Comparison of ENCODE assay signal across 25 cellular contexts in genomic region chr6:127932708-127933107, GRCh38. TPM values are rescaled to one million over a fixed set of nuclear protein-coding genes. Genes with fewer than 3 reads are reported as not detected.
DNase-seq lines count a peak whose midpoint lies in the region; ATAC-seq and TF ChIP-seq lines count a peak whose summit lies in the region.
"Had no signal": no experiment of that assay in that cellular context is flagged by ENCODE, and none has a peak within 500 bp of the region (broad histone marks: within the 10 kb centered on the region; RNA-seq: fewer than 3 reads in every experiment).

No MANE protein-coding gene starts in this region.

- TF ChIP-seq CTCF in prostate gland (IDR thresholded peaks at IDR 0.05), result no peak
- no peak for TF ChIP-seq CTCF in upper lobe of right lung (IDR thresholded peaks at IDR 0.05)

- peak; percentile 55 for DNase-seq in activated CD4-positive, alpha-beta T cell treated with anti-CD3 and anti-CD28 coated beads, Interleukin-2, amount 10 ng/mL, durations not matched to agents 24 days and 14 days
- DNase-seq in activated CD4-positive, alpha-beta T cell treated with anti-CD3 and anti-CD28 coated beads, Interleukin-2, amount 50 U/mL, for 1 hour, result no peak
- DNase-seq in CD4-positive, alpha-beta memory T cell, result no peak
- DNase-seq in T-cell (no peak), prostate gland (ENCODE audit: low spot score) (no peak), GF-D8 (lab: John Stamatoyannopoulos, UW) (no peak), upper lobe of right lung (no peak)
- no peak for DNase-seq in activated naive CD8-positive, alpha-beta T cell treated with anti-CD3 and anti-CD28 coated beads, Interleukin-2, amount 50 U/mL, for 24 hours
- DNase-seq: activated CD4-positive, alpha-beta T cell treated with anti-CD3 and anti-CD28 coated beads, Interleukin-2, amount 50 U/mL, for 4 hours; aorta; Calu3; dermis blood vessel endothelial cell; NCI-H1092 treated with DMSO at 0.1 percent for 48 hours; NCI-H1930; NCI-H345; PC-3; SIG-M5; stimulated activated CD4-positive, alpha-beta T cell treated with anti-CD3 and anti-CD28 coated beads, Interleukin-2, amount 100 ng/mL, for 48 hours; stimulated activated naive CD4-positive, alpha-beta T cell treated with Interleukin-2 at 50 U/mL for 16 hours had no signal

- CTCF ChIA-PET in CD4-positive, alpha-beta memory T cell (lab: Charles Lee; ENCODE audit: partially characterized antibody), result interaction anchor here (0.6 kb wide), 1 partner anchor 11 kb away, joined by 3 read pairs; no protein-coding TSS in a partner anchor
- CTCF ChIA-PET in T-cell (lab: Charles Lee), result interaction anchor here in 1 of 2 donors (0.6 kb wide), 1 partner anchor 17 kb away, joined by 3 read pairs; no protein-coding TSS in a partner anchor

- ATAC-seq in T-cell (replicated peaks in 1 of 4), result no peak
- no peak for ATAC-seq in activated naive CD8-positive, alpha-beta T cell treated with anti-CD3 and anti-CD28 coated beads, Interleukin-2, amount 50 U/mL, for 24 hours
- no peak for ATAC-seq in upper lobe of right lung
- ATAC-seq: PC-3 had no signal

- no peaks in the 10 kb centered on the region for H3K36me3 ChIP-seq in CD4-positive, alpha-beta memory T cell (ENCODE audit: insufficient read depth, low read length)
- H3K36me3 ChIP-seq in prostate gland, result no peaks in the 10 kb centered on the region
- no peaks in the 10 kb centered on the region for H3K36me3 ChIP-seq in upper lobe of right lung
- H3K36me3 ChIP-seq: tibial nerve had no signal

- peaks cover 29% of the 10 kb centered on the region for H3K36me3 Mint-ChIP-seq in activated CD4-positive, alpha-beta T cell treated with anti-CD3 and anti-CD28 coated beads, Interleukin-2, amount 10 ng/mL, durations not matched to agents 24 days and 14 days (ENCODE audit: low read depth)
- peaks cover 9 to 17% of the 10 kb centered on the region in 2 donors for H3K36me3 Mint-ChIP-seq in CD4-positive, alpha-beta memory T cell
- H3K36me3 Mint-ChIP-seq in T-cell, result peaks cover under 1% of the 10 kb centered on the region
- H3K36me3 Mint-ChIP-seq in activated naive CD8-positive, alpha-beta T cell treated with anti-CD3 and anti-CD28 coated beads, Interleukin-2, amount 50 U/mL, for 24 hours (ENCODE audit: low read depth), result peaks cover 16% of the 10 kb centered on the region

- H3K4me3 Mint-ChIP-seq in activated CD4-positive, alpha-beta T cell treated with anti-CD3 and anti-CD28 coated beads, Interleukin-2, amount 10 ng/mL, durations not matched to agents 24 days and 14 days, result no peak overlapping the region
- H3K4me3 Mint-ChIP-seq in CD4-positive, alpha-beta memory T cell, result peak overlapping the region in 3 of 8 donors; percentile 13 to 40 (median 31)
- peak overlapping the region in 1 of 3 donors; percentile 63 for H3K4me3 Mint-ChIP-seq in T-cell
- H3K4me3 Mint-ChIP-seq in activated naive CD8-positive, alpha-beta T cell treated with anti-CD3 and anti-CD28 coated beads, Interleukin-2, amount 50 U/mL, for 24 hours, result no peak overlapping the region

- intact Hi-C loops in activated CD4-positive, alpha-beta T cell treated with anti-CD3 and anti-CD28 coated beads, Interleukin-2, amount 10 ng/mL, durations not matched to agents 24 days and 14 days (cut with micrococcal nuclease), result no loop called here
- intact Hi-C loops in CD4-positive, alpha-beta memory T cell (cut with micrococcal nuclease), result no loop called here
- intact Hi-C loops in prostate gland (cut with DNase I) (no loop called here), upper lobe of right lung (cut with DNase I) (no loop called here)

- H3K27ac ChIP-seq in CD4-positive, alpha-beta memory T cell (ENCODE audit: low read depth, low read length), result no peak overlapping the region
- H3K27ac ChIP-seq in prostate gland (no peak overlapping the region), upper lobe of right lung (no peak overlapping the region)
- H3K27ac ChIP-seq: HL-60, tibial nerve had no signal

- peak overlapping the region; percentile 72 for H3K27ac Mint-ChIP-seq in activated CD4-positive, alpha-beta T cell treated with anti-CD3 and anti-CD28 coated beads, Interleukin-2, amount 10 ng/mL, durations not matched to agents 24 days and 14 days
- H3K27ac Mint-ChIP-seq in CD4-positive, alpha-beta memory T cell, result peak overlapping the region in 6 of 7 donors; percentile 30 to 94 (median 83)
- H3K27ac Mint-ChIP-seq in T-cell, result peak overlapping the region; percentile 93 to 95
- peak overlapping the region; percentile 5 for H3K27ac Mint-ChIP-seq in activated naive CD8-positive, alpha-beta T cell treated with anti-CD3 and anti-CD28 coated beads, Interleukin-2, amount 50 U/mL, for 24 hours

- no peak overlapping the region for H3K4me3 ChIP-seq in CD4-positive, alpha-beta memory T cell (ENCODE audit: low read length in 2 of 2)
- H3K4me3 ChIP-seq in prostate gland, result no peak overlapping the region
- H3K4me3 ChIP-seq in upper lobe of right lung, result no peak overlapping the region
- H3K4me3 ChIP-seq: tibial nerve had no signal

- POLR2A ChIA-PET in CD4-positive, alpha-beta memory T cell (lab: Charles Lee; ENCODE audit: partially characterized antibody), result interaction anchor here (1.1 to 7.0 kb wide), 2 partner anchors 16 to 32 kb away, joined by 3 to 77 read pairs; partner anchors contain the start of gene THEMIS
- POLR2A ChIA-PET in T-cell (lab: Charles Lee), result no interaction called here

- no peaks in the 10 kb centered on the region for H3K27me3 ChIP-seq in CD4-positive, alpha-beta memory T cell (ENCODE audit: insufficient read depth, low read length)
- H3K27me3 ChIP-seq in prostate gland (replicated peaks; ENCODE audit: insufficient read depth), result no peaks in the 10 kb centered on the region
- H3K27me3 ChIP-seq in upper lobe of right lung, result no peaks in the 10 kb centered on the region
- H3K27me3 ChIP-seq: tibial nerve had no signal

- TF ChIP-seq POLR2A in prostate gland (IDR thresholded peaks at IDR 0.05), result no peak

- H3K9me3 Mint-ChIP-seq in activated CD4-positive, alpha-beta T cell treated with anti-CD3 and anti-CD28 coated beads, Interleukin-2, amount 10 ng/mL, durations not matched to agents 24 days and 14 days, result peaks cover 25% of the 10 kb centered on the region
- peaks cover 0 to 25% (median 15%) of the 10 kb centered on the region in 8 donors for H3K9me3 Mint-ChIP-seq in CD4-positive, alpha-beta memory T cell
- H3K9me3 Mint-ChIP-seq in T-cell, result peaks cover 6 to 9% (median 8%) of the 10 kb centered on the region in 3 donors
- peaks cover 16% of the 10 kb centered on the region for H3K9me3 Mint-ChIP-seq in activated naive CD8-positive, alpha-beta T cell treated with anti-CD3 and anti-CD28 coated beads, Interleukin-2, amount 50 U/mL, for 24 hours

- no peaks in the 10 kb centered on the region for H3K27me3 Mint-ChIP-seq in activated CD4-positive, alpha-beta T cell treated with anti-CD3 and anti-CD28 coated beads, Interleukin-2, amount 10 ng/mL, durations not matched to agents 24 days and 14 days
- H3K27me3 Mint-ChIP-seq in CD4-positive, alpha-beta memory T cell, result no peaks in the 10 kb centered on the region
- H3K27me3 Mint-ChIP-seq in T-cell, result no peaks in the 10 kb centered on the region
- no peaks in the 10 kb centered on the region for H3K27me3 Mint-ChIP-seq in activated naive CD8-positive, alpha-beta T cell treated with anti-CD3 and anti-CD28 coated beads, Interleukin-2, amount 50 U/mL, for 24 hours

- peaks cover 32% of the 10 kb centered on the region for H3K4me1 ChIP-seq in CD4-positive, alpha-beta memory T cell (ENCODE audit: insufficient read depth, low read length)
- H3K4me1 ChIP-seq in prostate gland (replicated peaks) (no peaks in the 10 kb centered on the region), upper lobe of right lung (no peaks in the 10 kb centered on the region)
- H3K4me1 ChIP-seq: tibial nerve had no signal

- H3K9me3 ChIP-seq in CD4-positive, alpha-beta memory T cell (ENCODE audit: control insufficient read depth in 1 of 2, low read length in 2 of 2), result peaks cover 0 to 5% of the 10 kb centered on the region in 2 donors
- H3K9me3 ChIP-seq in prostate gland (no peaks in the 10 kb centered on the region), upper lobe of right lung (no peaks in the 10 kb centered on the region)

- 92% methylated on average over 5 of the region's 5 CpGs for WGBS in prostate gland

- H3K4me1 Mint-ChIP-seq in activated CD4-positive, alpha-beta T cell treated with anti-CD3 and anti-CD28 coated beads, Interleukin-2, amount 10 ng/mL, durations not matched to agents 24 days and 14 days, result peaks cover 36% of the 10 kb centered on the region
- peaks cover 24 to 46% (median 34%) of the 10 kb centered on the region in 4 donors for H3K4me1 Mint-ChIP-seq in CD4-positive, alpha-beta memory T cell
- peaks cover 42 to 46% (median 44%) of the 10 kb centered on the region in 3 donors for H3K4me1 Mint-ChIP-seq in T-cell
- H3K4me1 Mint-ChIP-seq in activated naive CD8-positive, alpha-beta T cell treated with anti-CD3 and anti-CD28 coated beads, Interleukin-2, amount 50 U/mL, for 24 hours, result peaks cover 38% of the 10 kb centered on the region

RNA-seq across cellular contexts. Expression of gene THEMIS, which starts 31.9 kb away (rescaled TPM):
- 14.3 and 15.3 TPM in 2 replicates for total RNA-seq in activated CD4-positive, alpha-beta T cell treated with anti-CD3 and anti-CD28 coated beads, Interleukin-2, amount 10 ng/mL, durations not matched to agents 24 days and 14 days
- 10 to 100 TPM; 58.1 to 58.7 TPM for total RNA-seq in CD4-positive, alpha-beta memory T cell
- 100 to 1,000 TPM in 1 of 2 donors, 10 to 100 TPM in 1; 83.1 to 112 TPM for polyA plus RNA-seq in CD4-positive, alpha-beta memory T cell
- total RNA-seq in T-cell (10 to 100 TPM; 55.5 to 93.3 (median 69.4) TPM), prostate gland (1 to 10 TPM in 1 of 2 donors, under 1 TPM in 1; 0.40 to 1.6 TPM), upper lobe of right lung (3.0 TPM)
- total RNA-seq: Calu3, dermis blood vessel endothelial cell, endothelial cell of umbilical vein, kidney epithelial cell, myocyte, PC-3, renal cortical epithelial cell had no signal
- polyA plus RNA-seq: endothelial cell of umbilical vein had no signal

Comparison
In these comparisons a context has a peak if more than half of its experiments do, and no peak if none do; other contexts are left out.
1. H3K27ac Mint-ChIP-seq: peak in every context shown above with its lines; median percentile 94 in T-cell; 83 in CD4-positive, alpha-beta memory T cell; 72 in activated CD4-positive, alpha-beta T cell treated with anti-CD3 and anti-CD28 coated beads, Interleukin-2, amount 10 ng/mL, durations not matched to agents 24 days and 14 days; 5 in activated naive CD8-positive, alpha-beta T cell treated with anti-CD3 and anti-CD28 coated beads, Interleukin-2, amount 50 U/mL, for 24 hours.